ENCODE assay signal across 7 cellular contexts in genomic region chr2:189287982-189288494, GRCh38.
DNase-seq lines count a peak whose midpoint lies in the region; ATAC-seq and TF ChIP-seq lines count a peak whose summit lies in the region.

No MANE protein-coding gene starts in this region.

- intact Hi-C loops in gastrocnemius medialis (cut with DNase I; ENCODE audit: low total_unique reads), result loop anchor here (1.0 to 5.0 kb wide), 3 partner anchors 124 to 194 kb away; no protein-coding TSS in a partner anchor

- H3K36me3 ChIP-seq in HUES48 (ENCODE audit: control insufficient read depth, insufficient read depth, low read length) (no peaks in the 10 kb centered on the region), gastrocnemius medialis (no peaks in the 10 kb centered on the region)

- TF ChIP-seq CTCF in foreskin keratinocyte (conservative IDR thresholded peaks at IDR 0.05) (peak; percentile 96), gastrocnemius medialis (IDR thresholded peaks at IDR 0.05 in 4 of 5, conservative IDR thresholded peaks at IDR 0.05 in 1 of 5) (peak in 4 of 5 experiments; percentile 37 to 57 (median 40))

- peaks cover 13% of the 10 kb centered on the region; the same call in 1 of the 2 replicates for H3K4me1 ChIP-seq in HUES48 (ENCODE audit: control insufficient read depth, insufficient read depth, low read length)
- peaks cover 14% of the 10 kb centered on the region for H3K4me1 ChIP-seq in foreskin keratinocyte
- no peaks in the 10 kb centered on the region for H3K4me1 ChIP-seq in gastrocnemius medialis

- H3K4me3 ChIP-seq in HUES48 (ENCODE audit: low read depth, low read length) (no peak overlapping the region), gastrocnemius medialis (no peak overlapping the region)

- H3K27ac ChIP-seq in HUES48 (ENCODE audit: low read depth, low read length), result peak overlapping the region; percentile 40
- H3K27ac ChIP-seq in foreskin keratinocyte, result peak overlapping the region; percentile 68
- H3K27ac ChIP-seq in gastrocnemius medialis, result no peak overlapping the region

- in situ Hi-C loops in gastrocnemius medialis (cut with MboI; ENCODE audit: low sequenced_read_pairs in 4 of 4), result loop anchor here in 3 of 4 donors (10.0 to 25.0 kb wide), 2 partner anchors 176 to 193 kb away; no protein-coding TSS in a partner anchor

- H3K9ac ChIP-seq in HUES48 (ENCODE audit: low read depth, low read length), result no peak overlapping the region

- no peak for TF ChIP-seq POLR2A in gastrocnemius medialis (IDR thresholded peaks at IDR 0.05)

- DNase-seq in GM03348 (ENCODE audit: low spot score) (peak; percentile 49), SKM-1 treated with dmso at 0.1 percent for 144 hours (lab: John Stamatoyannopoulos, UW; ENCODE audit: unreplicated experiment) (peak; percentile 17), foreskin keratinocyte (peak; percentile 98 to 99), gastrocnemius medialis (no peak), NCI-H187 (lab: John Stamatoyannopoulos, UW) (no peak)

- peak; percentile 76 for ATAC-seq in GM21390 (IDR thresholded peaks at IDR 0.05; ENCODE audit: unreplicated experiment)
- peak; percentile 93 for ATAC-seq in foreskin keratinocyte
- ATAC-seq in gastrocnemius medialis, result peak in 1 of 2 donors; percentile 66

- H3K27me3 ChIP-seq in HUES48 (ENCODE audit: control insufficient read depth, insufficient read depth, low read length) (no peaks in the 10 kb centered on the region), foreskin keratinocyte (no peaks in the 10 kb centered on the region), gastrocnemius medialis (no peaks in the 10 kb centered on the region)

- H3K9me3 ChIP-seq in HUES48 (ENCODE audit: control insufficient read depth, insufficient read depth, low read length) (0 out of 2 replicates have a peak, but pooled peaks cover 5% of the 10 kb centered on the region), gastrocnemius medialis (no peaks in the 10 kb centered on the region)

Comparison
In these comparisons a context has a peak if more than half of its experiments do, and no peak if none do; other contexts are left out.
1. DNase-seq: peak in GM03348 (single experiment), SKM-1 treated with dmso at 0.1 percent for 144 hours (single experiment) and foreskin keratinocyte (2 of 2); none in gastrocnemius medialis (0 of 2) and NCI-H187 (0 of 2).
2. H3K27ac ChIP-seq: peak in HUES48 (single experiment) and foreskin keratinocyte (single experiment); none in gastrocnemius medialis (0 of 4).